In the genomic region with DNA sequence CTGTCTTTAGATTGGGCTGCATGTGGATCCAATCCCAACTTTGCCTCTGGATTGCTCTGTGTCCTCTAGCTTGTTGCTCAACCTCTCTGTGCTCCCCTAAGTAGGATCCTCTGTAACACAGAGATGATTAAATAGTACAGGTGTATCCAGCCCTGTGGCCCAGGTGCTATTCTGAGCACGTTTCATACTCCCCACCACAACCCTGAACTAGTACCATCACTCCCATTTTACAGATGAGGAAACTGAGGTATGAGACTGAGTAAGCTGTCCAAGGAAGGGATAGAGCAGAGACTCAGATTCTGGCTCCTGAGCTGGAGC, we compare ENCODE assay signal across 20 cellular contexts. TPM values are rescaled to one million over a fixed set of nuclear protein-coding genes. Genes with fewer than 3 reads are reported as not detected.
DNase-seq lines count a peak whose midpoint lies in the region; ATAC-seq and TF ChIP-seq lines count a peak whose summit lies in the region.
"Had no signal": no experiment of that assay in that cellular context is flagged by ENCODE, and none has a peak within 500 bp of the region (broad histone marks: within the 10 kb centered on the region; RNA-seq: fewer than 3 reads in every experiment).

No MANE protein-coding gene starts in this region.

- H3K9ac ChIP-seq in Karpas-422 (ENCODE audit: low read length): peak overlapping the region; percentile 71

- intact Hi-C loops in cardiac septum (cut with DNase I): no loop called here
- intact Hi-C loops in Right ventricle myocardium superior (cut with DNase I): no loop called here
- intact Hi-C loops in activated CD8-positive, alpha-beta T cell treated with anti-CD3 and anti-CD28 coated beads for 36 hours (cut with micrococcal nuclease): no loop called here

- POLR2A ChIA-PET in activated CD8-positive, alpha-beta T cell treated with anti-CD3 and anti-CD28 coated beads for 36 hours (lab: Charles Lee): interaction anchor here (0.7 to 1.3 kb wide), 3 partner anchors 10 to 22 kb away, joined by 3 to 4 read pairs (median 3); no protein-coding TSS in a partner anchor

- no peaks in the 10 kb centered on the region for H4K20me1 ChIP-seq in Karpas-422 (ENCODE audit: insufficient read depth, low read depth, low read length)

- H3K9me3 Mint-ChIP-seq in stimulated activated memory B cell treated with anti-CD40 and anti-IgM and Interleukin-4, amounts not matched to agents 10 μg/mL and 1 μg/mL and 100 μg/mL, for 72 hours: no peaks in the 10 kb centered on the region
- no peaks in the 10 kb centered on the region for H3K9me3 Mint-ChIP-seq in activated CD8-positive, alpha-beta T cell treated with anti-CD3 and anti-CD28 coated beads for 36 hours

- H3K4me3 ChIP-seq in Karpas-422 (ENCODE audit: low read length) (peak overlapping the region; percentile 62), H7 (ENCODE audit: insufficient read depth, low read depth, low read length) (no peak overlapping the region)
- H3K4me3 ChIP-seq: lower lobe of right lung had no signal

- H3K36me3 ChIP-seq in Karpas-422 (ENCODE audit: insufficient read depth, low read length) (no peaks in the 10 kb centered on the region; the same call in 1 of the 2 replicates), H7 (replicated peaks; ENCODE audit: control insufficient read depth, insufficient read depth, low read length) (no peaks in the 10 kb centered on the region)

- H3K9me3 ChIP-seq in Karpas-422 (ENCODE audit: low read length): no peaks in the 10 kb centered on the region
- H3K9me3 ChIP-seq: lower lobe of right lung had no signal

- CTCF ChIA-PET in activated CD8-positive, alpha-beta T cell treated with anti-CD3 and anti-CD28 coated beads for 36 hours (lab: Charles Lee): interaction anchor here (5.6 kb wide), 1 partner anchor 22 kb away, joined by 24 read pairs; no protein-coding TSS in a partner anchor

- no peak for ATAC-seq in Right ventricle myocardium superior (ENCODE audit: poor library complexity)
- ATAC-seq in stimulated activated memory B cell treated with anti-CD40 and anti-IgM and Interleukin-4, amounts not matched to agents 10 μg/mL and 1 μg/mL and 100 μg/mL, for 72 hours: no peak
- no peak for ATAC-seq in activated CD8-positive, alpha-beta T cell treated with anti-CD3 and anti-CD28 coated beads for 36 hours
- ATAC-seq: lower lobe of right lung; stimulated activated naive CD8-positive, alpha-beta T cell treated with anti-CD3 and anti-CD28 coated beads, Interleukin-15, Interleukin-2, amounts not matched to agents 100 U/mL and 50 U/mL, for 24 hours had no signal

- H3K27ac Mint-ChIP-seq in stimulated activated memory B cell treated with anti-CD40 and anti-IgM and Interleukin-4, amounts not matched to agents 10 μg/mL and 1 μg/mL and 100 μg/mL, for 72 hours: peak overlapping the region; percentile 95
- H3K27ac Mint-ChIP-seq in activated CD8-positive, alpha-beta T cell treated with anti-CD3 and anti-CD28 coated beads for 36 hours: no peak overlapping the region

- no peaks in the 10 kb centered on the region for H3K27me3 Mint-ChIP-seq in stimulated activated memory B cell treated with anti-CD40 and anti-IgM and Interleukin-4, amounts not matched to agents 10 μg/mL and 1 μg/mL and 100 μg/mL, for 72 hours
- H3K27me3 Mint-ChIP-seq in activated CD8-positive, alpha-beta T cell treated with anti-CD3 and anti-CD28 coated beads for 36 hours: no peaks in the 10 kb centered on the region

- peak overlapping the region; percentile 80 for H3K4me2 ChIP-seq in Karpas-422 (ENCODE audit: low read depth, low read length, poor library complexity, severe bottlenecking)

- no peak overlapping the region for H3K4me3 Mint-ChIP-seq in stimulated activated memory B cell treated with anti-CD40 and anti-IgM and Interleukin-4, amounts not matched to agents 10 μg/mL and 1 μg/mL and 100 μg/mL, for 72 hours
- no peak overlapping the region for H3K4me3 Mint-ChIP-seq in activated CD8-positive, alpha-beta T cell treated with anti-CD3 and anti-CD28 coated beads for 36 hours

- H3K9me2 ChIP-seq in Karpas-422 (replicated peaks; ENCODE audit: insufficient read depth, low read length): no peaks in the 10 kb centered on the region

- peaks cover 79% of the 10 kb centered on the region for H3K4me1 Mint-ChIP-seq in stimulated activated memory B cell treated with anti-CD40 and anti-IgM and Interleukin-4, amounts not matched to agents 10 μg/mL and 1 μg/mL and 100 μg/mL, for 72 hours
- peaks cover 73% of the 10 kb centered on the region for H3K4me1 Mint-ChIP-seq in activated CD8-positive, alpha-beta T cell treated with anti-CD3 and anti-CD28 coated beads for 36 hours (ENCODE audit: low read depth)

- TF ChIP-seq CTCF in activated CD8-positive, alpha-beta T cell treated with anti-CD3 and anti-CD28 coated beads for 36 hours (IDR thresholded peaks at IDR 0.05): no peak

- no peak overlapping the region for H2AFZ ChIP-seq in Karpas-422 (ENCODE audit: low read length)

- DNase-seq in cardiac septum (ENCODE audit: low spot score): peak; percentile 14
- DNase-seq in Right ventricle myocardium superior: no peak
- DNase-seq in Karpas-422: no peak
- peak; percentile 17 for DNase-seq in ecto neural progenitor cell (ENCODE audit: low spot score)
- DNase-seq in inferior parietal cortex (ENCODE audit: extremely low spot score): no peak
- DNase-seq in H7: no peak
- no peak for DNase-seq in activated CD8-positive, alpha-beta T cell treated with anti-CD3 and anti-CD28 coated beads for 36 hours
- DNase-seq: activated CD4-positive, alpha-beta T cell treated with anti-CD3 and anti-CD28 coated beads for 48 hours; activated naive CD4-positive, alpha-beta T cell treated with anti-CD3 and anti-CD28 coated beads, Interleukin-2, amount 50 U/mL, for 16 hours; activated T-cell treated with anti-CD3 and anti-CD28 coated beads for 4 hours; DMS79; kidney; lower lobe of right lung; NCI-H1048; NCI-H187 treated with DMSO at 0.1 percent for 48 hours; NCI-H774; SHP77; stimulated activated CD4-positive, alpha-beta T cell treated with anti-CD3 and anti-CD28 coated beads, Interleukin-2, amount 100 ng/mL, for 48 hours had no signal

- H3K4me1 ChIP-seq in Karpas-422 (ENCODE audit: low read length): peaks cover 76% of the 10 kb centered on the region

- H3K27ac ChIP-seq in Karpas-422 (ENCODE audit: low read length): peak overlapping the region; percentile 95
- H3K27ac ChIP-seq: lower lobe of right lung had no signal

- no peaks in the 10 kb centered on the region for H3K27me3 ChIP-seq in Karpas-422 (ENCODE audit: low read length)
- H3K27me3 ChIP-seq in H7 (ENCODE audit: control insufficient read depth, insufficient read depth, low read length): no peaks in the 10 kb centered on the region

- H3K79me2 ChIP-seq in Karpas-422 (ENCODE audit: low read length): peaks cover 13% of the 10 kb centered on the region

- peaks cover 47% of the 10 kb centered on the region for H3K36me3 Mint-ChIP-seq in stimulated activated memory B cell treated with anti-CD40 and anti-IgM and Interleukin-4, amounts not matched to agents 10 μg/mL and 1 μg/mL and 100 μg/mL, for 72 hours
- peaks cover 34% of the 10 kb centered on the region for H3K36me3 Mint-ChIP-seq in activated CD8-positive, alpha-beta T cell treated with anti-CD3 and anti-CD28 coated beads for 36 hours (ENCODE audit: low read depth)

RNA-seq across cellular contexts. Expression of a gene that starts 7.2 kb away (rescaled TPM):
- total RNA-seq in cardiac septum (3.9 TPM), Right ventricle myocardium superior (2.5 TPM)
- total RNA-seq in Karpas-422 (2014; rRNA removed; shearing (Covaris generic); ENCODE audit: low replicate concordance): 112 and 259 TPM in 2 replicates
- 0.14 and 3.4 TPM in 2 replicates for total RNA-seq in H7 (2014; rRNA removed; shearing (Covaris generic))
- 10 to 100 TPM; 75.1 to 82.8 TPM for total RNA-seq in activated CD8-positive, alpha-beta T cell treated with anti-CD3 and anti-CD28 coated beads for 36 hours

RNA-seq across cellular contexts. Expression of a gene that starts 24.9 kb away (rescaled TPM):
- 8.7 TPM for total RNA-seq in cardiac septum
- total RNA-seq in Right ventricle myocardium superior: 10.0 TPM
- total RNA-seq in Karpas-422 (2014; rRNA removed; shearing (Covaris generic); ENCODE audit: low replicate concordance): 18.1 and 36.3 TPM in 2 replicates
- total RNA-seq in H7 (2014; rRNA removed; shearing (Covaris generic)): 60.7 and 64.8 TPM in 2 replicates
- 10 to 100 TPM; 55.2 to 58.4 TPM for total RNA-seq in activated CD8-positive, alpha-beta T cell treated with anti-CD3 and anti-CD28 coated beads for 36 hours

Comparison
In these comparisons a context has a peak if more than half of its experiments do, and no peak if none do; other contexts are left out.
1. DNase-seq: peak in cardiac septum (single experiment) and ecto neural progenitor cell (single experiment); none in Right ventricle myocardium superior (single experiment), Karpas-422 (single experiment), inferior parietal cortex (single experiment), H7 (single experiment) and activated CD8-positive, alpha-beta T cell treated with anti-CD3 and anti-CD28 coated beads for 36 hours (single experiment).
2. RNA of a gene that starts 7.2 kb away (total RNA-seq): 112 to 259 TPM in Karpas-422 and 75.1 to 82.8 TPM in activated CD8-positive, alpha-beta T cell treated with anti-CD3 and anti-CD28 coated beads for 36 hours; 3.9 TPM in cardiac septum (single experiment), 2.5 TPM in Right ventricle myocardium superior (single experiment) and 0.14 to 3.4 TPM in H7; every median in the first group is over 10 times any median in the second.